In genomic region chr17:43212641-43213490, GRCh38 we compare ENCODE assay signal across 9 cellular contexts. TPM values are rescaled to one million over a fixed set of nuclear protein-coding genes. Genes with fewer than 3 reads are reported as not detected.
A peak's percentile ranks its signal among the peaks of the same experiment; 100 is the strongest.
DNase-seq lines count a peak whose midpoint lies in the region; ATAC-seq, FAIRE-seq and TF ChIP-seq lines count a peak whose summit lies in the region.
"Had no signal": no experiment of that assay in that cellular context is flagged by ENCODE, and none has a peak within 500 bp of the region (broad histone marks: within the 10 kb centered on the region; RNA-seq: fewer than 3 reads in every experiment).

No MANE protein-coding gene starts in this region.

- H3K27me3 ChIP-seq in adrenal gland, result no peaks in the 10 kb centered on the region
- H3K27me3 ChIP-seq in right lobe of liver, result no peaks in the 10 kb centered on the region

- H3K4me3 ChIP-seq in adrenal gland, result peak overlapping the region in 1 of 4 donors; percentile 70
- H3K4me3 ChIP-seq in right lobe of liver, result peak overlapping the region; percentile 46 to 60 (median 57)

- peaks cover 0 to 44% of the 10 kb centered on the region in 2 donors for H3K36me3 ChIP-seq in adrenal gland (replicated peaks in 1 of 2)
- H3K36me3 ChIP-seq in right lobe of liver, result peaks cover 0 to 36% (median 7%) of the 10 kb centered on the region in 4 donors

- FAIRE-seq in frontal cortex (lab: Jason Lieb, UNC), result no peak
- FAIRE-seq: colon had no signal

- no peak for TF ChIP-seq CTCF in adrenal gland (IDR thresholded peaks at IDR 0.05)
- no peak for TF ChIP-seq CTCF in right lobe of liver (IDR thresholded peaks at IDR 0.05)

- H3K4me1 ChIP-seq in adrenal gland (replicated peaks in 1 of 2) (peaks cover 6 to 16% of the 10 kb centered on the region in 2 donors), right lobe of liver (peaks cover 0 to 59% (median 25%) of the 10 kb centered on the region in 4 donors)

- peak overlapping the region in 3 of 5 donors; percentile 71 to 83 (median 72) for H3K27ac ChIP-seq in adrenal gland
- peak overlapping the region; percentile 63 to 78 (median 68) for H3K27ac ChIP-seq in right lobe of liver

- ATAC-seq in right lobe of liver, result peak in 2 of 4 donors; percentile 2 to 14
- no peak for ATAC-seq in HG03139 (IDR thresholded peaks at IDR 0.05; ENCODE audit: unreplicated experiment)
- no peak for ATAC-seq in GM18505 (IDR thresholded peaks at IDR 0.05; ENCODE audit: unreplicated experiment)

- peak; percentile 7 for DNase-seq in stimulated activated CD4-positive, alpha-beta T cell treated with anti-CD3 and anti-CD28 coated beads, Interleukin-15, amount 100 ng/mL, for 24 hours
- DNase-seq in stimulated activated CD4-positive, alpha-beta T cell treated with anti-CD3 and anti-CD28 coated beads, Interleukin-12 subunit alpha, Interleukin-12 subunit beta, amount 100 ng/mL, for 4 hours, result no peak
- DNase-seq in adrenal gland, result peak in 2 of 7 donors; percentile 19 to 45
- DNase-seq in right lobe of liver, result no peak
- no peak for DNase-seq in NCI-H1930 (lab: John Stamatoyannopoulos, UW)
- DNase-seq in frontal cortex (ENCODE audit: low spot score in 2 of 2), result no peak

- intact Hi-C loops in adrenal gland (cut with DNase I), result no loop called here
- intact Hi-C loops in right lobe of liver (cut with DNase I), result no loop called here

- WGBS in adrenal gland, 4 donors, result 70 to 77% (median 74%) methylated on average over 7 of the region's 7 CpGs
- WGBS in right lobe of liver (ENCODE audit: insufficient coverage, low coverage, low lambda C conversion rate, missing lambda C conversion rate), result 44% methylated on average over 5 of the region's 7 CpGs

- H3K9me3 ChIP-seq in adrenal gland (replicated peaks in 1 of 3) (no peaks in the 10 kb centered on the region), right lobe of liver (no peaks in the 10 kb centered on the region)

- TF ChIP-seq POLR2A in adrenal gland (IDR thresholded peaks at IDR 0.05) (no peak), right lobe of liver (IDR thresholded peaks at IDR 0.05) (no peak), GM18505 (IDR thresholded peaks at IDR 0.05; ENCODE audit: borderline replicate concordance, extremely low read depth, insufficient read depth, insufficient read length) (no peak)

RNA-seq across cellular contexts. Expression of gene TMEM106A, which starts 1.2 kb away (rescaled TPM):
- total RNA-seq in adrenal gland (10 to 100 TPM in 4 of 8 donors, 1 to 10 TPM in 4; 3.0 to 20.1 (median 10.0) TPM), right lobe of liver (1 to 10 TPM; 3.1 to 8.4 (median 4.5) TPM), frontal cortex (under 0.01 TPM)
- 1 to 10 TPM; 1.9 to 9.2 (median 4.5) TPM for polyA plus RNA-seq in adrenal gland

RNA-seq across cellular contexts. Expression of gene CCDC200, which starts 15.6 kb away (rescaled TPM):
- not detected for total RNA-seq in adrenal gland
- polyA plus RNA-seq in adrenal gland, result not detected
- not detected for total RNA-seq in right lobe of liver
- total RNA-seq in frontal cortex, result not detected

RNA-seq across cellular contexts. Expression of gene RNU2-1, which starts 20.9 kb away (rescaled TPM):
- 1,000 to 10,000 TPM in 4 of 8 donors, not detected in 4; 1,199 to 3,253 (median 2,829) TPM for total RNA-seq in adrenal gland
- not detected for polyA plus RNA-seq in adrenal gland
- total RNA-seq in right lobe of liver, result 1,000 to 10,000 TPM in 3 of 6 experiments, 100 to 1,000 TPM in 1, not detected in 2; 626 to 4,576 (median 3,287) TPM
- not detected for total RNA-seq in frontal cortex

RNA-seq across cellular contexts. Expression of gene NBR1, which starts 41.9 kb away (rescaled TPM):
- total RNA-seq in adrenal gland (100 to 1,000 TPM in 7 of 8 donors, 10 to 100 TPM in 1; 68.2 to 139 (median 112) TPM), right lobe of liver (10 to 100 TPM; 34.7 to 71.0 (median 49.2) TPM), frontal cortex (66.0 TPM)
- 10 to 100 TPM; 38.6 to 83.4 (median 39.9) TPM for polyA plus RNA-seq in adrenal gland
